1 cellular context compared by ENCODE assay signal in genomic region chr4:123547818-123548200, GRCh38.
TF ChIP-seq lines count a peak whose summit lies in the region.

No MANE protein-coding gene starts in this region.

TF ChIP-seq in H1, 55 proteins besides CTCF, POLR2A, EP300 and RAD21 (continued from another document):
- TF ChIP-seq PHF8 (conservative IDR thresholded peaks at IDR 0.05; ENCODE audit: low read depth, low read length) (no peak), SAP30 (IDR thresholded peaks at IDR 0.05; ENCODE audit: insufficient read depth, insufficient replicate concordance, low read length) (no peak), KDM5A (IDR thresholded peaks at IDR 0.05; ENCODE audit: low read length) (no peak), YY1 (IDR thresholded peaks at IDR 0.05; ENCODE audit: low read depth, low read length) (no peak), GTF2F1 (IDR thresholded peaks at IDR 0.05; ENCODE audit: borderline replicate concordance, low read depth, low read length) (no peak), NRF1 (IDR thresholded peaks at IDR 0.05; ENCODE audit: low read depth, low read length) (no peak)
- TF ChIP-seq, protein P1, sequence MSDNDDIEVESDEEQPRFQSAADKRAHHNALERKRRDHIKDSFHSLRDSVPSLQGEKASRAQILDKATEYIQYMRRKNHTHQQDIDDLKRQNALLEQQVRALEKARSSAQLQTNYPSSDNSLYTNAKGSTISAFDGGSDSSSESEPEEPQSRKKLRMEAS (IDR thresholded peaks at IDR 0.05) = no peak
